1 cellular context compared by ENCODE assay signal in the genomic region with DNA sequence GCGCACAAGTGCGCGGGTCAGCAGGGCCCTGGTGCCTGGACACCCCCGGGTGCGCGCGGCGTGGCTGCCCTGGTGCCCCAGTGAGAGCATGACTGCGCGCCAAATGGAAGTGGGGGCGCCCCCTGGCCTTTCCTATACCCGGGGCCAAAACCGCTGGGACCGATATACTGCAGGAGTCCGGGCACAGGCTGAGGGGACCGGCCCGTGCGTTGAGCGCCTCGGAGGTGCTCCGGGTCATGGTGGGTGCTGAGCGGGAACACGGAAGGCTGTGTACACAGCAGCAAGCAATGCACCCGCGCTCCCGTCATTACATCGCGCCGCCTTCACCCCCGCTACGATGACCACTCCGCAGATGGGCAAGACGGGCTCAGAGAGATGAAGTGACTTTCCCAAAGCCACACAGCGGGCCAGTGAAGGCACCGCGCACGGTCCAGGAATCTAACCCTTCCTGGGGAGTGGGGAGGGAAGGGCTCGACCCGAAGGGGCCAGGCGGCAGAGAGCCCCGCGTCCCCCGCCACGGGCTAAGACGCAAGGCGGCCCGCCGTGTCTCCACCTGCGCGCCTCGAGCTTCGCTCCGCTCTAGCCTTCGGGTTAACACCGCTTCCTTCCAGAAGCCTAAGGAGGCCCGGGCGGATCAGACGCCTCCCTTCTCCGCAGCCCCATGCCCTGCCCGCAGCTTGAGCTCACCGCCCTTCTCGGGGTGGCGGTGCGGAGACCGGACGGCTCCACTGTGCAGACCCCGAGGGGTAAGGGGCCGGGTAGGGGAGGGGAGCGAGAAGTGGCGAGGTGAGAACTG.
TF ChIP-seq lines count a peak whose summit lies in the region.

No MANE protein-coding gene starts in this region.

TF ChIP-seq in WTC11, 78 proteins besides CTCF, POLR2A, EP300 and RAD21 (continued from another document):
- TF ChIP-seq, protein P1, sequence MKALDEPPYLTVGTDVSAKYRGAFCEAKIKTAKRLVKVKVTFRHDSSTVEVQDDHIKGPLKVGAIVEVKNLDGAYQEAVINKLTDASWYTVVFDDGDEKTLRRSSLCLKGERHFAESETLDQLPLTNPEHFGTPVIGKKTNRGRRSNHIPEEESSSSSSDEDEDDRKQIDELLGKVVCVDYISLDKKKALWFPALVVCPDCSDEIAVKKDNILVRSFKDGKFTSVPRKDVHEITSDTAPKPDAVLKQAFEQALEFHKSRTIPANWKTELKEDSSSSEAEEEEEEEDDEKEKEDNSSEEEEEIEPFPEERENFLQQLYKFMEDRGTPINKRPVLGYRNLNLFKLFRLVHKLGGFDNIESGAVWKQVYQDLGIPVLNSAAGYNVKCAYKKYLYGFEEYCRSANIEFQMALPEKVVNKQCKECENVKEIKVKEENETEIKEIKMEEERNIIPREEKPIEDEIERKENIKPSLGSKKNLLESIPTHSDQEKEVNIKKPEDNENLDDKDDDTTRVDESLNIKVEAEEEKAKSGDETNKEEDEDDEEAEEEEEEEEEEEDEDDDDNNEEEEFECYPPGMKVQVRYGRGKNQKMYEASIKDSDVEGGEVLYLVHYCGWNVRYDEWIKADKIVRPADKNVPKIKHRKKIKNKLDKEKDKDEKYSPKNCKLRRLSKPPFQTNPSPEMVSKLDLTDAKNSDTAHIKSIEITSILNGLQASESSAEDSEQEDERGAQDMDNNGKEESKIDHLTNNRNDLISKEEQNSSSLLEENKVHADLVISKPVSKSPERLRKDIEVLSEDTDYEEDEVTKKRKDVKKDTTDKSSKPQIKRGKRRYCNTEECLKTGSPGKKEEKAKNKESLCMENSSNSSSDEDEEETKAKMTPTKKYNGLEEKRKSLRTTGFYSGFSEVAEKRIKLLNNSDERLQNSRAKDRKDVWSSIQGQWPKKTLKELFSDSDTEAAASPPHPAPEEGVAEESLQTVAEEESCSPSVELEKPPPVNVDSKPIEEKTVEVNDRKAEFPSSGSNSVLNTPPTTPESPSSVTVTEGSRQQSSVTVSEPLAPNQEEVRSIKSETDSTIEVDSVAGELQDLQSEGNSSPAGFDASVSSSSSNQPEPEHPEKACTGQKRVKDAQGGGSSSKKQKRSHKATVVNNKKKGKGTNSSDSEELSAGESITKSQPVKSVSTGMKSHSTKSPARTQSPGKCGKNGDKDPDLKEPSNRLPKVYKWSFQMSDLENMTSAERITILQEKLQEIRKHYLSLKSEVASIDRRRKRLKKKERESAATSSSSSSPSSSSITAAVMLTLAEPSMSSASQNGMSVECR (CRISPR knock-in tag; IDR thresholded peaks at IDR 0.05; ENCODE audit: borderline replicate concordance): no peak
- TF ChIP-seq ELF4 (CRISPR knock-in tag; IDR thresholded peaks at IDR 0.05; ENCODE audit: low read depth): no peak
- no peak for TF ChIP-seq TP53 (CRISPR knock-in tag; IDR thresholded peaks at IDR 0.05)
- TF ChIP-seq ZNF317 (CRISPR knock-in tag; IDR thresholded peaks at IDR 0.05; ENCODE audit: borderline replicate concordance, low read depth): 0 out of 2 replicates have a peak, but pooled peaks have one; percentile 22
